33 cellular contexts compared by ENCODE assay signal in the genomic region with DNA sequence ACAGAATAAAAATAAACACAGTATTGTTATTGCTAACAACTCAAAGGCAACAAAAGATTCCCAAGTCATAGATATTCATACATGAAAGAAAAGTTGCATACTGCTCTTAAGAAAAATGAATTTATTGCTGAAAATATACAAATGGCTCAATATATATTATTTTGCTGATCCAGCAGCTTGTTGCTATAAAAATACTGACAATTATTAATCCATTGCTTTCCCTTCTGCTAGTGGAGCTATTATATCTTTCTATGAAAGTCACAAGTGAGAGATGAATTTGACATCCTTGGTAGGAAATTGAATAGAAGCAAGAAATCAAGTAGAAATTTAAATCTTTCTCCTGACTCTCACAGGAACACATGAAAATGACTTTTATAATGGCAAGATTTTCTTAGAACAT.
"Had no signal": no experiment of that assay in that cellular context is flagged by ENCODE, and none has a peak within 500 bp of the region (broad histone marks: within the 10 kb centered on the region; RNA-seq: fewer than 3 reads in every experiment).

No MANE protein-coding gene starts in this region.

- H3K36me3 ChIP-seq: adrenal gland, brain microvascular endothelial cell, breast epithelium had no signal

- H3K27me3 ChIP-seq: adrenal gland, body of pancreas, brain microvascular endothelial cell, breast epithelium had no signal

- H3K9me3 ChIP-seq: adrenal gland, body of pancreas, breast epithelium had no signal

- ATAC-seq: activated CD8-positive, alpha-beta T cell treated with anti-CD3 and anti-CD28 coated beads for 36 hours; activated naive CD4-positive, alpha-beta T cell treated with anti-CD3 and anti-CD28 coated beads, Interleukin-2, amount 50 U/mL, for 72 hours; activated T-cell treated with anti-CD3 and anti-CD28 coated beads, Interleukin-2, amount 50 U/mL, for 4 hours; activated T-cell treated with anti-CD3 and anti-CD28 coated beads, Interleukin-2, amount 50 U/mL, for 72 hours; activated T-helper 17 cell treated with anti-CD3 and anti-CD28 coated beads, Interleukin-2, amount 50 U/mL, for 72 hours; body of pancreas had no signal

- DNase-seq: activated B cell treated with CpG ODN at 0.5 μM for 24 hours; activated CD4-positive, alpha-beta memory T cell treated with anti-CD3 and anti-CD28 coated beads for 36 hours; activated CD4-positive, alpha-beta T cell treated with anti-CD3 and anti-CD28 coated beads for 4 hours; activated CD4-positive, alpha-beta T cell treated with anti-CD3 and anti-CD28 coated beads, Interleukin-2, amount 10 ng/mL, durations not matched to agents 24 days and 14 days; activated CD4-positive, alpha-beta T cell treated with anti-CD3 and anti-CD28 coated beads, Interleukin-2, amount 50 U/mL, for 1 hour; activated CD4-positive, alpha-beta T cell treated with anti-CD3 and anti-CD28 coated beads, Interleukin-2, amount 50 U/mL, for 4 hours; activated CD4-positive, CD25-positive, alpha-beta regulatory T cell treated with anti-CD3 and anti-CD28 coated beads, Interleukin-2, amount 50 U/mL, for 72 hours; activated CD8-positive, alpha-beta memory T cell treated with anti-CD3 and anti-CD28 coated beads, Interleukin-2, amount 50 U/mL, for 4 hours; activated CD8-positive, alpha-beta T cell treated with anti-CD3 and anti-CD28 coated beads for 36 hours; activated effector memory CD4-positive, alpha-beta T cell treated with anti-CD3 and anti-CD28 coated beads, Interleukin-2, amount 50 U/mL, for 16 hours; activated gamma-delta T cell treated with Interleukin-2 at 50 U/mL for 16 hours; activated naive CD4-positive, alpha-beta T cell; activated naive CD4-positive, alpha-beta T cell treated with anti-CD3 and anti-CD28 coated beads for 36 hours; activated naive CD4-positive, alpha-beta T cell treated with anti-CD3 and anti-CD28 coated beads, Interleukin-2, amount 50 U/mL, for 16 hours; activated naive CD8-positive, alpha-beta T cell treated with anti-CD3 and anti-CD28 coated beads for 36 hours; activated T-cell treated with anti-CD3 and anti-CD28 coated beads for 4 hours; activated T-cell treated with anti-CD3 and anti-CD28 coated beads, Interleukin-2, amount 50 U/mL, for 1 hour; activated T-cell treated with anti-CD3 and anti-CD28 coated beads, Interleukin-2, amount 50 U/mL, for 4 hours; activated T-cell treated with anti-CD3 and anti-CD28 coated beads, Interleukin-2, amount 50 U/mL, for 72 hours; adrenal gland; amniotic stem cell; aorta; body of pancreas; brain microvascular endothelial cell; central memory CD4-positive, alpha-beta T cell; T-helper 2 cell; T-helper 9 cell had no signal

- H3K27ac ChIP-seq: adrenal gland, body of pancreas, brain microvascular endothelial cell, breast epithelium, VCaP had no signal

- H3K4me3 ChIP-seq: adrenal gland, body of pancreas, breast epithelium had no signal

- H3K4me1 ChIP-seq: adrenal gland, body of pancreas, breast epithelium had no signal

- FAIRE-seq: astrocyte, TTC549 had no signal
